ENCODE assay signal across 8 cellular contexts in genomic region chr2:91476936-91477246, GRCh38.
A peak's percentile ranks its signal among the peaks of the same experiment; 100 is the strongest.
DNase-seq lines count a peak whose midpoint lies in the region; ATAC-seq and TF ChIP-seq lines count a peak whose summit lies in the region.
"Not testable (repeated sequence)": the region's sequence is repeated elsewhere in the genome, so short reads cannot be mapped to it uniquely, and the experiment has no call there.

No MANE protein-coding gene starts in this region.

- H3K36me3 Mint-ChIP-seq in Calu3 (ENCODE audit: insufficient read depth, unreplicated experiment) = peaks cover 29% of the 10 kb centered on the region
- H3K36me3 Mint-ChIP-seq in T-helper 17 cell (ENCODE audit: low read depth); activated T-cell treated with anti-CD3 and anti-CD28 coated beads, Interleukin-2, amount 50 U/mL, for 24 hours (ENCODE audit: low read depth); activated naive CD8-positive, alpha-beta T cell treated with anti-CD3 and anti-CD28 coated beads, Interleukin-2, amount 10 ng/mL, durations not matched to agents 7 days and 5 days; endodermal cell (ENCODE audit: low read depth); neural crest cell (ENCODE audit: low read depth): not testable (repeated sequence)

- DNase-seq in Calu3; T-helper 17 cell; activated T-cell treated with anti-CD3 and anti-CD28 coated beads, Interleukin-2, amount 50 U/mL, for 24 hours; activated naive CD8-positive, alpha-beta T cell treated with anti-CD3 and anti-CD28 coated beads, Interleukin-2, amount 10 ng/mL, durations not matched to agents 7 days and 5 days; neural crest cell (ENCODE audit: low read depth, low spot score): not testable (repeated sequence)
- DNase-seq in endodermal cell (peak; percentile 10), left lung (peak; percentile 19 to 61), upper lobe of right lung (peak; percentile 45)

- intact Hi-C loops in Calu3 (cut with micrococcal nuclease; ENCODE audit: unreplicated experiment); left lung (cut with DNase I); upper lobe of right lung (cut with DNase I): not testable (repeated sequence)

- not testable (repeated sequence) for H3K36me3 ChIP-seq in endodermal cell (ENCODE audit: control insufficient read depth, insufficient read depth, low read length); left lung; upper lobe of right lung

- not testable (repeated sequence) for ATAC-seq in T-helper 17 cell; activated naive CD8-positive, alpha-beta T cell treated with anti-CD3 and anti-CD28 coated beads, Interleukin-2, amount 10 ng/mL, durations not matched to agents 7 days and 5 days (ENCODE audit: low read depth); left lung; upper lobe of right lung

- H3K4me3 ChIP-seq in endodermal cell (ENCODE audit: low read length); left lung; upper lobe of right lung: not testable (repeated sequence)

- not testable (repeated sequence) for H3K4me3 Mint-ChIP-seq in Calu3 (ENCODE audit: low read depth, unreplicated experiment)
- H3K4me3 Mint-ChIP-seq in T-helper 17 cell (peak overlapping the region; percentile 86), endodermal cell (peak overlapping the region; percentile 37), neural crest cell (peak overlapping the region; percentile 85)
- H3K4me3 Mint-ChIP-seq in activated T-cell treated with anti-CD3 and anti-CD28 coated beads, Interleukin-2, amount 50 U/mL, for 24 hours = peak overlapping the region; percentile 68
- H3K4me3 Mint-ChIP-seq in activated naive CD8-positive, alpha-beta T cell treated with anti-CD3 and anti-CD28 coated beads, Interleukin-2, amount 10 ng/mL, durations not matched to agents 7 days and 5 days = peak overlapping the region; percentile 79

- not testable (repeated sequence) for H3K9ac ChIP-seq in endodermal cell (ENCODE audit: extremely low read depth, low read length, poor library complexity, severe bottlenecking)

- H3K27me3 ChIP-seq in endodermal cell (ENCODE audit: control insufficient read depth, insufficient read depth, low read length, poor library complexity, severe bottlenecking) (peaks cover 26% of the 10 kb centered on the region), left lung (peaks cover 22 to 59% of the 10 kb centered on the region in 2 donors), upper lobe of right lung (peaks cover 36% of the 10 kb centered on the region)

- POLR2A ChIA-PET in activated naive CD8-positive, alpha-beta T cell treated with anti-CD3 and anti-CD28 coated beads, Interleukin-2, amount 10 ng/mL, durations not matched to agents 7 days and 5 days (lab: Charles Lee) = not testable (repeated sequence)

- H3K27me3 Mint-ChIP-seq in Calu3 (ENCODE audit: unreplicated experiment) (peaks cover 44% of the 10 kb centered on the region), T-helper 17 cell (peaks cover 18% of the 10 kb centered on the region), endodermal cell (ENCODE audit: insufficient read depth) (peaks cover 24% of the 10 kb centered on the region)
- peaks cover 16% of the 10 kb centered on the region for H3K27me3 Mint-ChIP-seq in activated T-cell treated with anti-CD3 and anti-CD28 coated beads, Interleukin-2, amount 50 U/mL, for 24 hours
- peaks cover 23% of the 10 kb centered on the region for H3K27me3 Mint-ChIP-seq in activated naive CD8-positive, alpha-beta T cell treated with anti-CD3 and anti-CD28 coated beads, Interleukin-2, amount 10 ng/mL, durations not matched to agents 7 days and 5 days
- not testable (repeated sequence) for H3K27me3 Mint-ChIP-seq in neural crest cell (ENCODE audit: low read depth)

- not testable (repeated sequence) for H3K9me3 ChIP-seq in T-helper 17 cell (ENCODE audit: control insufficient read depth, low read length, poor library complexity, severe bottlenecking); endodermal cell (ENCODE audit: control insufficient read depth, low read length); left lung; upper lobe of right lung

- CTCF ChIA-PET in Calu3 (lab: Charles Lee) = not testable (repeated sequence)

- not testable (repeated sequence) for H3K4me1 ChIP-seq in endodermal cell (ENCODE audit: control insufficient read depth, insufficient read depth, low read length)
- H3K4me1 ChIP-seq in left lung (peaks cover 8 to 12% of the 10 kb centered on the region in 2 donors), upper lobe of right lung (peaks cover 13% of the 10 kb centered on the region)

- 29% methylated on average over 5 of the region's 25 CpGs; no CpG with 5 or more reads in 1 of the 2 experiments for WGBS in endodermal cell (ENCODE audit: insufficient coverage in 1 of 2, insufficient read length in 1 of 2), 2 experiments

- BruUV-seq in Calu3 (replicated peaks; lab: Mats Ljungman, UMichigan) = not testable (repeated sequence)

- not testable (repeated sequence) for H3K4me1 Mint-ChIP-seq in Calu3 (ENCODE audit: low read depth, unreplicated experiment); T-helper 17 cell; activated T-cell treated with anti-CD3 and anti-CD28 coated beads, Interleukin-2, amount 50 U/mL, for 24 hours (ENCODE audit: low read depth); activated naive CD8-positive, alpha-beta T cell treated with anti-CD3 and anti-CD28 coated beads, Interleukin-2, amount 10 ng/mL, durations not matched to agents 7 days and 5 days; endodermal cell; neural crest cell

- not testable (repeated sequence) for TF ChIP-seq CTCF in Calu3 (IDR thresholded peaks at IDR 0.05; ENCODE audit: unreplicated experiment); endodermal cell (conservative IDR thresholded peaks at IDR 0.05); left lung (IDR thresholded peaks at IDR 0.05); neural crest cell (conservative IDR thresholded peaks at IDR 0.05); upper lobe of right lung (IDR thresholded peaks at IDR 0.05)

- H3K27ac Mint-ChIP-seq in Calu3 (ENCODE audit: unreplicated experiment) = peak overlapping the region; percentile 54
- peak overlapping the region; percentile 51 for H3K27ac Mint-ChIP-seq in T-helper 17 cell
- peak overlapping the region; percentile 93 for H3K27ac Mint-ChIP-seq in activated T-cell treated with anti-CD3 and anti-CD28 coated beads, Interleukin-2, amount 50 U/mL, for 24 hours
- H3K27ac Mint-ChIP-seq in activated naive CD8-positive, alpha-beta T cell treated with anti-CD3 and anti-CD28 coated beads, Interleukin-2, amount 10 ng/mL, durations not matched to agents 7 days and 5 days = peak overlapping the region; percentile 96
- not testable (repeated sequence) for H3K27ac Mint-ChIP-seq in endodermal cell; neural crest cell (ENCODE audit: unreplicated experiment)

- H3K9me3 Mint-ChIP-seq in Calu3 (ENCODE audit: low read depth, unreplicated experiment); activated T-cell treated with anti-CD3 and anti-CD28 coated beads, Interleukin-2, amount 50 U/mL, for 24 hours; activated naive CD8-positive, alpha-beta T cell treated with anti-CD3 and anti-CD28 coated beads, Interleukin-2, amount 10 ng/mL, durations not matched to agents 7 days and 5 days; neural crest cell: not testable (repeated sequence)
- H3K9me3 Mint-ChIP-seq in endodermal cell = peaks cover 21% of the 10 kb centered on the region

- H3K27ac ChIP-seq in endodermal cell (ENCODE audit: low read depth, low read length); left lung; upper lobe of right lung: not testable (repeated sequence)
